In the genomic region with DNA sequence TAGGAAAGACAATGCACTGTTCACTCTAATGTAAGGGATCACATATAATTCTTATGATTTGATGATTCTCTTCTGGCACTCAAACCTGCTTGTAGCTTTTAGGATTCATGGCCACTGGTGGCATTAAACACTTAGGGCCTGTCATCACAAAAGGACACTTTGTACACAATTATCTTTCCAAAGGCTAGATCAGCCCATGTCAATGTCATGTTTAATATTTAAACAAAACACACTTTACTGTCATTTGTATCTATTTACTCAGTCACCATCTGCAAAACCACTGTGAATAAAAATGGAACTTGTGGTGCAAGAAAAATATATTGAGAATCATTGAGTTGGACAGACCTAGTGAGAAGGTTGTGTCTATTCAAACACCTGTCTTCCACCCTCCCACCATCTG, we compare ENCODE assay signal across 30 cellular contexts.
DNase-seq lines count a peak whose midpoint lies in the region; ATAC-seq, FAIRE-seq and TF ChIP-seq lines count a peak whose summit lies in the region.
"Had no signal": no experiment of that assay in that cellular context is flagged by ENCODE, and none has a peak within 500 bp of the region (broad histone marks: within the 10 kb centered on the region; RNA-seq: fewer than 3 reads in every experiment).

No MANE protein-coding gene starts in this region.

- H3K4me1 Mint-ChIP-seq in glutamatergic neuron (ENCODE audit: low read depth, unreplicated experiment): peaks cover 4% of the 10 kb centered on the region
- H3K4me1 Mint-ChIP-seq: CD4-positive, CD25-positive, alpha-beta regulatory T cell had no signal

- no peak for TF ChIP-seq CTCF in glutamatergic neuron (IDR thresholded peaks at IDR 0.05; ENCODE audit: partially characterized antibody, unreplicated experiment)

- H3K27me3 ChIP-seq in small intestine (ENCODE audit: control insufficient read depth in 2 of 2, insufficient read depth in 2 of 2, low read length in 2 of 2): no peaks in the 10 kb centered on the region
- H3K27me3 ChIP-seq: BLaER1, Peyer's patch had no signal

- no peaks in the 10 kb centered on the region for H3K27me3 Mint-ChIP-seq in glutamatergic neuron (ENCODE audit: unreplicated experiment)

- no peaks in the 10 kb centered on the region for H3K36me3 ChIP-seq in small intestine (ENCODE audit: control insufficient read depth in 2 of 2, insufficient read depth in 2 of 2, low read length in 2 of 2)
- H3K36me3 ChIP-seq: BLaER1, Peyer's patch had no signal

- H3K9me3 Mint-ChIP-seq in glutamatergic neuron (ENCODE audit: unreplicated experiment): no peaks in the 10 kb centered on the region
- H3K9me3 Mint-ChIP-seq: GM23338; H9; T-helper 1 cell treated with Interleukin-12 subunit alpha and Interleukin-12 subunit beta and Interleukin-4 antibody, amounts not matched to agents 30 μg/mL and 1 μg/mL, for 36 hours had no signal

- no peaks in the 10 kb centered on the region for H3K36me3 Mint-ChIP-seq in glutamatergic neuron (ENCODE audit: unreplicated experiment)
- H3K36me3 Mint-ChIP-seq: CD4-positive, CD25-positive, alpha-beta regulatory T cell had no signal

- DNase-seq in COLO668 (lab: John Stamatoyannopoulos, UW; ENCODE audit: unreplicated experiment) (peak; percentile 38), NCI-H1417 (lab: John Stamatoyannopoulos, UW) (peak; percentile 56 to 88 (median 84)), NCI-H345 (lab: John Stamatoyannopoulos, UW) (peak; percentile 24), SHP77 (lab: John Stamatoyannopoulos, UW) (peak; percentile 42 to 46), HT-29 (ENCODE audit: low spot score) (no peak), glutamatergic neuron (no peak), small intestine (no peak)
- DNase-seq: CD4-positive, CD25-positive, alpha-beta regulatory T cell; DMS79; EL; GDM1; H9; Kasumi-1; NCI-H1436 treated with DMSO at 0.1 percent for 48 hours; NCI-H2029; NCI-H2227 treated with DMSO at 0.1 percent for 48 hours; NCI-H524 treated with DMSO at 0.1 percent for 48 hours; OCI-M1; Peyer's patch; SK-N-SH; SW 1271; T-helper 9 cell had no signal

- no peak overlapping the region for H3K4me3 ChIP-seq in small intestine (ENCODE audit: low read depth in 1 of 2, low read length in 2 of 2)
- H3K4me3 ChIP-seq: BLaER1, GM12878, GM23338, K562, Peyer's patch had no signal

- H3K4me3 Mint-ChIP-seq in glutamatergic neuron (ENCODE audit: unreplicated experiment): no peak overlapping the region
- H3K4me3 Mint-ChIP-seq: CD4-positive, CD25-positive, alpha-beta regulatory T cell; GM23338; H9; T-helper 1 cell treated with Interleukin-12 subunit alpha and Interleukin-12 subunit beta and Interleukin-4 antibody, amounts not matched to agents 30 μg/mL and 1 μg/mL, for 36 hours had no signal

- no peak for ATAC-seq in HG03095 (IDR thresholded peaks at IDR 0.05; ENCODE audit: unreplicated experiment)
- ATAC-seq: GM12878, GM23338, HepG2, K562 had no signal

- no peaks in the 10 kb centered on the region for H3K9me3 ChIP-seq in small intestine (ENCODE audit: control insufficient read depth, low read depth)
- H3K9me3 ChIP-seq: BLaER1, Peyer's patch, SK-N-SH had no signal

- no peak for FAIRE-seq in small intestine (lab: Jason Lieb, UNC)
- FAIRE-seq: A204.1, HepG2, K562 had no signal

- H3K27ac Mint-ChIP-seq in glutamatergic neuron (ENCODE audit: unreplicated experiment): no peak overlapping the region
- H3K27ac Mint-ChIP-seq: GM23338; H9; T-helper 1 cell treated with Interleukin-12 subunit alpha and Interleukin-12 subunit beta and Interleukin-4 antibody, amounts not matched to agents 30 μg/mL and 1 μg/mL, for 36 hours had no signal

- no peak overlapping the region for H3K27ac ChIP-seq in small intestine (ENCODE audit: low read depth in 1 of 2, low read length in 1 of 2)
- H3K27ac ChIP-seq: BLaER1, Peyer's patch had no signal

- H3K4me1 ChIP-seq in small intestine (ENCODE audit: control insufficient read depth in 2 of 2, insufficient read depth in 1 of 2, low read depth in 1 of 2, low read length in 1 of 2): no peaks in the 10 kb centered on the region
- H3K4me1 ChIP-seq: BLaER1, Peyer's patch had no signal

Comparison
In these comparisons a context has a peak if more than half of its experiments do, and no peak if none do; other contexts are left out.
1. DNase-seq: peak in COLO668 (single experiment), NCI-H1417 (3 of 3), NCI-H345 (single experiment) and SHP77 (2 of 2); none in HT-29 (single experiment), glutamatergic neuron (single experiment) and small intestine (single experiment).